Comparison of ENCODE assay signal across 37 cellular contexts in genomic region chr18:28185121-28185520, GRCh38. TPM values are rescaled to one million over a fixed set of nuclear protein-coding genes. Genes with fewer than 3 reads are reported as not detected.
"Had no signal": no experiment of that assay in that cellular context is flagged by ENCODE, and none has a peak within 500 bp of the region (broad histone marks: within the 10 kb centered on the region; RNA-seq: fewer than 3 reads in every experiment).

No MANE protein-coding gene starts in this region.

- H3K9me3 Mint-ChIP-seq: activated CD4-positive, alpha-beta memory T cell treated with anti-CD3 and anti-CD28 coated beads, Interleukin-2, amount 10 ng/mL, durations not matched to agents 7 days and 5 days; activated CD4-positive, alpha-beta T cell treated with anti-CD3 and anti-CD28 coated beads, Interleukin-2, amount 10 ng/mL, durations not matched to agents 7 days and 5 days; activated naive CD4-positive, alpha-beta T cell treated with anti-CD3 and anti-CD28 coated beads, Interleukin-2, amount 10 ng/mL, durations not matched to agents 7 days and 5 days; activated naive CD8-positive, alpha-beta T cell treated with anti-CD3 and anti-CD28 coated beads, Interleukin-2, amount 10 ng/mL, durations not matched to agents 7 days and 5 days; activated naive CD8-positive, alpha-beta T cell treated with anti-CD3 and anti-CD28 coated beads, Interleukin-2, amount 50 U/mL, for 24 hours; central memory CD8-positive, alpha-beta T cell; T-helper 1 cell treated with Interleukin-12 subunit alpha and Interleukin-12 subunit beta and Interleukin-4 antibody, amounts not matched to agents 30 μg/mL and 1 μg/mL, for 36 hours; T-helper 2 cell treated with Interferon-gamma antibody and Interleukin-4, amounts not matched to agents 5 μg/mL and 100 μg/mL, for 36 hours had no signal

- ATAC-seq: activated CD4-positive, alpha-beta T cell treated with anti-CD3 and anti-CD28 coated beads for 36 hours; activated CD4-positive, CD25-positive, alpha-beta regulatory T cell treated with anti-CD3 and anti-CD28 coated beads, Interleukin-2, amount 50 U/mL, for 24 hours; activated CD8-positive, alpha-beta memory T cell treated with anti-CD3 and anti-CD28 coated beads, Interleukin-2, amount 10 ng/mL, durations not matched to agents 7 days and 5 days; activated CD8-positive, alpha-beta T cell treated with anti-CD3 and anti-CD28 coated beads, Interleukin-2, amount 10 ng/mL, durations not matched to agents 7 days and 5 days; activated naive CD8-positive, alpha-beta T cell treated with anti-CD3 and anti-CD28 coated beads, Interleukin-2, amount 50 U/mL, for 24 hours had no signal

- DNase-seq: activated CD4-positive, alpha-beta memory T cell treated with anti-CD3 and anti-CD28 coated beads, Interleukin-2, amount 10 ng/mL, durations not matched to agents 7 days and 5 days; activated CD4-positive, alpha-beta T cell treated with anti-CD3 and anti-CD28 coated beads for 1 hour; activated CD4-positive, alpha-beta T cell treated with anti-CD3 and anti-CD28 coated beads for 36 hours; activated CD4-positive, alpha-beta T cell treated with anti-CD3 and anti-CD28 coated beads for 48 hours; activated CD4-positive, alpha-beta T cell treated with anti-CD3 and anti-CD28 coated beads, Interleukin-2, amount 10 ng/mL, durations not matched to agents 7 days and 5 days; activated CD4-positive, alpha-beta T cell treated with anti-CD3 and anti-CD28 coated beads, Interleukin-2, amount 50 U/mL, for 48 hours; activated CD4-positive, CD25-positive, alpha-beta regulatory T cell; activated CD8-positive, alpha-beta memory T cell treated with anti-CD3 and anti-CD28 coated beads for 24 hours; activated CD8-positive, alpha-beta memory T cell treated with anti-CD3 and anti-CD28 coated beads, Interleukin-2, amount 10 ng/mL, durations not matched to agents 7 days and 5 days; activated CD8-positive, alpha-beta memory T cell treated with anti-CD3 and anti-CD28 coated beads, Interleukin-2, amount 50 U/mL, for 48 hours; activated CD8-positive, alpha-beta T cell treated with anti-CD3 and anti-CD28 coated beads, Interleukin-2, amount 10 ng/mL, durations not matched to agents 7 days and 5 days; activated effector memory CD4-positive, alpha-beta T cell treated with Interleukin-2 at 50 U/mL for 16 hours; activated gamma-delta T cell; activated naive CD4-positive, alpha-beta T cell treated with anti-CD3 and anti-CD28 coated beads, Interleukin-2, amount 10 ng/mL, durations not matched to agents 7 days and 5 days; activated naive CD4-positive, alpha-beta T cell treated with Interleukin-2 at 50 U/mL for 16 hours; activated naive CD8-positive, alpha-beta T cell treated with anti-CD3 and anti-CD28 coated beads, Interleukin-2, amount 10 ng/mL, durations not matched to agents 7 days and 5 days; activated naive CD8-positive, alpha-beta T cell treated with anti-CD3 and anti-CD28 coated beads, Interleukin-2, amount 50 U/mL, for 24 hours; activated T-cell treated with anti-CD3 and anti-CD28 coated beads, Interleukin-2, amount 50 U/mL, for 24 hours; activated T-cell treated with anti-CD3 and anti-CD28 coated beads, Interleukin-2, amount 50 U/mL, for 48 hours; amygdala; anterior cingulate cortex; caudate nucleus; cerebellar nuclear complex; T-helper 1 cell; T-helper 2 cell; T-helper 9 cell had no signal

- H3K4me1 Mint-ChIP-seq: activated CD4-positive, alpha-beta memory T cell treated with anti-CD3 and anti-CD28 coated beads, Interleukin-2, amount 10 ng/mL, durations not matched to agents 7 days and 5 days; activated CD4-positive, alpha-beta T cell treated with anti-CD3 and anti-CD28 coated beads, Interleukin-2, amount 10 ng/mL, durations not matched to agents 7 days and 5 days; activated CD8-positive, alpha-beta memory T cell treated with anti-CD3 and anti-CD28 coated beads, Interleukin-2, amount 10 ng/mL, durations not matched to agents 7 days and 5 days; activated naive CD4-positive, alpha-beta T cell treated with anti-CD3 and anti-CD28 coated beads, Interleukin-2, amount 10 ng/mL, durations not matched to agents 7 days and 5 days; activated naive CD4-positive, alpha-beta T cell treated with anti-CD3 and anti-CD28 coated beads, Interleukin-2, amount 50 U/mL, for 24 hours; activated naive CD8-positive, alpha-beta T cell treated with anti-CD3 and anti-CD28 coated beads, Interleukin-2, amount 10 ng/mL, durations not matched to agents 7 days and 5 days; activated naive CD8-positive, alpha-beta T cell treated with anti-CD3 and anti-CD28 coated beads, Interleukin-2, amount 50 U/mL, for 24 hours; central memory CD8-positive, alpha-beta T cell had no signal

- H3K4me3 ChIP-seq: ascending aorta, cardiac muscle cell had no signal

- H3K27me3 Mint-ChIP-seq: activated CD4-positive, alpha-beta memory T cell treated with anti-CD3 and anti-CD28 coated beads, Interleukin-2, amount 10 ng/mL, durations not matched to agents 7 days and 5 days; activated CD8-positive, alpha-beta memory T cell treated with anti-CD3 and anti-CD28 coated beads, Interleukin-2, amount 10 ng/mL, durations not matched to agents 7 days and 5 days; activated naive CD8-positive, alpha-beta T cell treated with anti-CD3 and anti-CD28 coated beads, Interleukin-2, amount 10 ng/mL, durations not matched to agents 7 days and 5 days; brain; central memory CD8-positive, alpha-beta T cell had no signal

- H3K27ac ChIP-seq: ascending aorta, cardiac muscle cell, VCaP had no signal

- H3K27me3 ChIP-seq: ascending aorta, cardiac muscle cell had no signal

- H3K4me3 Mint-ChIP-seq: activated CD4-positive, alpha-beta memory T cell treated with anti-CD3 and anti-CD28 coated beads, Interleukin-2, amount 10 ng/mL, durations not matched to agents 7 days and 5 days; activated CD4-positive, alpha-beta T cell treated with anti-CD3 and anti-CD28 coated beads for 36 hours; activated CD4-positive, alpha-beta T cell treated with anti-CD3 and anti-CD28 coated beads, Interleukin-2, amount 10 ng/mL, durations not matched to agents 7 days and 5 days; activated CD8-positive, alpha-beta memory T cell treated with anti-CD3 and anti-CD28 coated beads, Interleukin-2, amount 10 ng/mL, durations not matched to agents 7 days and 5 days; activated CD8-positive, alpha-beta T cell treated with anti-CD3 and anti-CD28 coated beads, Interleukin-2, amount 10 ng/mL, durations not matched to agents 7 days and 5 days; activated naive CD4-positive, alpha-beta T cell treated with anti-CD3 and anti-CD28 coated beads, Interleukin-2, amount 10 ng/mL, durations not matched to agents 7 days and 5 days; activated naive CD4-positive, alpha-beta T cell treated with anti-CD3 and anti-CD28 coated beads, Interleukin-2, amount 50 U/mL, for 24 hours; activated naive CD8-positive, alpha-beta T cell; activated naive CD8-positive, alpha-beta T cell treated with anti-CD3 and anti-CD28 coated beads, Interleukin-2, amount 10 ng/mL, durations not matched to agents 7 days and 5 days; activated naive CD8-positive, alpha-beta T cell treated with anti-CD3 and anti-CD28 coated beads, Interleukin-2, amount 50 U/mL, for 24 hours; activated T-cell treated with anti-CD3 and anti-CD28 coated beads, Interleukin-2, amount 50 U/mL, for 24 hours; brain; central memory CD8-positive, alpha-beta T cell; T-helper 1 cell treated with Interleukin-12 subunit alpha and Interleukin-12 subunit beta and Interleukin-4 antibody, amounts not matched to agents 30 μg/mL and 1 μg/mL, for 36 hours; T-helper 2 cell treated with Interferon-gamma antibody and Interleukin-4, amounts not matched to agents 5 μg/mL and 100 μg/mL, for 36 hours had no signal

- H3K27ac Mint-ChIP-seq: activated CD4-positive, alpha-beta memory T cell treated with anti-CD3 and anti-CD28 coated beads, Interleukin-2, amount 10 ng/mL, durations not matched to agents 7 days and 5 days; activated CD4-positive, alpha-beta T cell treated with anti-CD3 and anti-CD28 coated beads for 36 hours; activated CD4-positive, alpha-beta T cell treated with anti-CD3 and anti-CD28 coated beads, Interleukin-2, amount 10 ng/mL, durations not matched to agents 7 days and 5 days; activated CD8-positive, alpha-beta memory T cell treated with anti-CD3 and anti-CD28 coated beads, Interleukin-2, amount 10 ng/mL, durations not matched to agents 7 days and 5 days; activated CD8-positive, alpha-beta T cell treated with anti-CD3 and anti-CD28 coated beads, Interleukin-2, amount 10 ng/mL, durations not matched to agents 7 days and 5 days; activated naive CD4-positive, alpha-beta T cell treated with anti-CD3 and anti-CD28 coated beads, Interleukin-2, amount 10 ng/mL, durations not matched to agents 7 days and 5 days; activated naive CD4-positive, alpha-beta T cell treated with anti-CD3 and anti-CD28 coated beads, Interleukin-2, amount 50 U/mL, for 24 hours; activated naive CD8-positive, alpha-beta T cell; activated naive CD8-positive, alpha-beta T cell treated with anti-CD3 and anti-CD28 coated beads, Interleukin-2, amount 10 ng/mL, durations not matched to agents 7 days and 5 days; activated naive CD8-positive, alpha-beta T cell treated with anti-CD3 and anti-CD28 coated beads, Interleukin-2, amount 50 U/mL, for 24 hours; activated T-cell treated with anti-CD3 and anti-CD28 coated beads, Interleukin-2, amount 50 U/mL, for 24 hours; activated T-helper 2 cell treated with anti-CD3 and anti-CD28 coated beads, Interferon-gamma antibody, Interleukin-2, Interleukin-4, amounts not matched to agents 10 μg/mL and 5 μg/mL and 100 μg/mL, durations not matched to agents 14 hours and 24 hours and 36 hours; brain; T-helper 1 cell treated with Interleukin-12 subunit alpha and Interleukin-12 subunit beta and Interleukin-4 antibody, amounts not matched to agents 30 μg/mL and 1 μg/mL, for 36 hours; T-helper 2 cell treated with Interferon-gamma antibody and Interleukin-4, amounts not matched to agents 5 μg/mL and 100 μg/mL, for 36 hours had no signal

- H3K9me3 ChIP-seq: ascending aorta had no signal

- H3K36me3 ChIP-seq: ascending aorta, cardiac muscle cell had no signal

- H3K36me3 Mint-ChIP-seq: activated CD8-positive, alpha-beta memory T cell treated with anti-CD3 and anti-CD28 coated beads, Interleukin-2, amount 10 ng/mL, durations not matched to agents 7 days and 5 days; activated naive CD4-positive, alpha-beta T cell treated with anti-CD3 and anti-CD28 coated beads, Interleukin-2, amount 10 ng/mL, durations not matched to agents 7 days and 5 days; activated naive CD4-positive, alpha-beta T cell treated with anti-CD3 and anti-CD28 coated beads, Interleukin-2, amount 50 U/mL, for 24 hours; activated naive CD8-positive, alpha-beta T cell; activated naive CD8-positive, alpha-beta T cell treated with anti-CD3 and anti-CD28 coated beads, Interleukin-2, amount 10 ng/mL, durations not matched to agents 7 days and 5 days; brain had no signal

- H3K4me1 ChIP-seq: ascending aorta had no signal

RNA-seq across cellular contexts. Expression of gene CDH2, which starts 8.2 kb away (rescaled TPM):
- total RNA-seq: activated CD4-positive, alpha-beta memory T cell treated with anti-CD3 and anti-CD28 coated beads, Interleukin-2, amount 10 ng/mL, durations not matched to agents 7 days and 5 days; activated CD4-positive, alpha-beta T cell treated with anti-CD3 and anti-CD28 coated beads for 36 hours; activated CD4-positive, alpha-beta T cell treated with anti-CD3 and anti-CD28 coated beads, Interleukin-2, amount 10 ng/mL, durations not matched to agents 7 days and 5 days; activated naive CD8-positive, alpha-beta T cell treated with anti-CD3 and anti-CD28 coated beads, Interleukin-2, amount 10 ng/mL, durations not matched to agents 7 days and 5 days; activated T-helper 2 cell treated with anti-CD3 and anti-CD28 coated beads, Interferon-gamma antibody, Interleukin-2, Interleukin-4, amounts not matched to agents 10 μg/mL and 5 μg/mL and 100 μg/mL, durations not matched to agents 14 hours and 24 hours and 36 hours had no signal
